ENCODE assay signal across 1 cellular context in genomic region chr1:51877434-51878306, GRCh38.
TF ChIP-seq lines count a peak whose summit lies in the region.

No MANE protein-coding gene starts in this region.

TF ChIP-seq in HepG2, 621 proteins besides CTCF, POLR2A, EP300 and RAD21:
- TF ChIP-seq ZSCAN30 (CRISPR knock-in tag; IDR thresholded peaks at IDR 0.05): no peak
- no peak for TF ChIP-seq REXO4 (CRISPR knock-in tag; IDR thresholded peaks at IDR 0.05; ENCODE audit: borderline replicate concordance)
- 0 out of 2 replicates have a peak, but pooled peaks have one; percentile 9 for TF ChIP-seq CREBL2 (CRISPR knock-in tag; IDR thresholded peaks at IDR 0.05; ENCODE audit: borderline replicate concordance)
- peak; percentile 66 for TF ChIP-seq ZNF121 (CRISPR knock-in tag; IDR thresholded peaks at IDR 0.05)
- TF ChIP-seq ZNF446 (CRISPR knock-in tag; IDR thresholded peaks at IDR 0.05): no peak
- no peak for TF ChIP-seq ZNF782 (CRISPR knock-in tag; IDR thresholded peaks at IDR 0.05; ENCODE audit: borderline replicate concordance)
- no peak for TF ChIP-seq ZFY (CRISPR knock-in tag; IDR thresholded peaks at IDR 0.05)
- TF ChIP-seq NR1H2 (CRISPR knock-in tag; IDR thresholded peaks at IDR 0.05; ENCODE audit: borderline replicate concordance, low read depth): no peak
- TF ChIP-seq REPIN1 (CRISPR knock-in tag; IDR thresholded peaks at IDR 0.05; ENCODE audit: borderline replicate concordance, low read depth): 0 out of 2 replicates have a peak, but pooled peaks have one; percentile 5
- no peak for TF ChIP-seq ZNF430 (CRISPR knock-in tag; IDR thresholded peaks at IDR 0.05)
- no peak for TF ChIP-seq ZNF329 (CRISPR knock-in tag; IDR thresholded peaks at IDR 0.05; ENCODE audit: low read depth)
- TF ChIP-seq ZNF615 (CRISPR knock-in tag; IDR thresholded peaks at IDR 0.05; ENCODE audit: borderline replicate concordance): 0 out of 2 replicates have a peak, but pooled peaks have one; percentile 9
- 0 out of 2 replicates have a peak, but pooled peaks have one; percentile 2 for TF ChIP-seq ZBTB21 (CRISPR knock-in tag; IDR thresholded peaks at IDR 0.05)
- 0 out of 2 replicates have a peak, but pooled peaks have one; percentile 36 for TF ChIP-seq ZNF766 (CRISPR knock-in tag; IDR thresholded peaks at IDR 0.05; ENCODE audit: borderline replicate concordance)
TF ChIP-seq in HepG2: peak in this region for 6.
